26 cellular contexts compared by ENCODE assay signal in the genomic region with DNA sequence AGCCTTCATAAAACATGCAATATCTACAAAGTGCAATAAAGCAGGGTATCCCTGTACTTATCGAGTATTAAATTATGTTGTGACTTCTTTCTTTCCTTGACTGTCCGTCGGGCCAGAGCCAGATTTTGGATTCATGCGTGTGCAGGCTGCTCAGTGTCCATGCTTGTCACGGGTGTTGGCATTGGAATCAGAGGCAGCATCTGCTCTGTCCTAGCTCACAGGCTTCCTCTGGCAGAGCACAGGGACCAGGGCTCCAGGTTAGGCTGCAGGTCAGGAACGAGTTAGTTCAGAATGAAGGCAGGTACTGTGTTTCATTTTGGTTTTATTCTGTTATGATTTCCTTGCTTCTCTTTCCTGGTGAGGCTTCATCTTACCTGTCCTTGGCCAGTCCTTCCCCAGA.
"Had no signal": no experiment of that assay in that cellular context is flagged by ENCODE, and none has a peak within 500 bp of the region (broad histone marks: within the 10 kb centered on the region; RNA-seq: fewer than 3 reads in every experiment).

No MANE protein-coding gene starts in this region.

- H3K4me1 ChIP-seq: transverse colon, uterus, vagina had no signal

- H3K27me3 Mint-ChIP-seq: stimulated activated memory B cell treated with anti-CD40 and anti-IgM and Interleukin-4, amounts not matched to agents 10 μg/mL and 1 μg/mL and 100 μg/mL, for 72 hours had no signal

- H3K27ac Mint-ChIP-seq: stimulated activated effector memory CD8-positive, alpha-beta T cell treated with anti-CD3 and anti-CD28 coated beads, Interleukin-12 subunit alpha, Interleukin-12 subunit beta, amount 100 ng/mL, for 72 hours; stimulated activated memory B cell treated with anti-CD40 and anti-IgM and Interleukin-4, amounts not matched to agents 10 μg/mL and 1 μg/mL and 100 μg/mL, for 72 hours; stimulated activated naive B cell treated with anti-CD40 and anti-IgM and Interleukin-4, amounts not matched to agents 10 μg/mL and 1 μg/mL and 100 μg/mL, for 72 hours; stimulated activated naive CD8-positive, alpha-beta T cell treated with anti-CD3 and anti-CD28 coated beads, Interleukin-15, amount 100 ng/mL, for 72 hours; stimulated activated naive CD8-positive, alpha-beta T cell treated with anti-CD3 and anti-CD28 coated beads, Interleukin-15, Interleukin-2, amounts not matched to agents 100 ng/mL and 50 ng/mL, for 24 hours had no signal

- H3K36me3 ChIP-seq: stomach, suprapubic skin, thoracic aorta, thyroid gland, tibial artery, tibial nerve, transverse colon, upper lobe of left lung, upper lobe of right lung, uterus, vagina had no signal

- H3K9me3 ChIP-seq: testis, thyroid gland, upper lobe of right lung, vagina had no signal

- H3K4me3 ChIP-seq: stomach, suprapubic skin, testis, thoracic aorta, thyroid gland, tibial artery, tibial nerve, transverse colon, upper lobe of left lung, upper lobe of right lung, uterus, vagina had no signal

- H3K4me1 Mint-ChIP-seq: stimulated activated memory B cell treated with anti-CD40 and anti-IgM and Interleukin-4, amounts not matched to agents 10 μg/mL and 1 μg/mL and 100 μg/mL, for 72 hours had no signal

- H3K4me3 Mint-ChIP-seq: stimulated activated effector memory CD8-positive, alpha-beta T cell treated with anti-CD3 and anti-CD28 coated beads, Interleukin-12 subunit alpha, Interleukin-12 subunit beta, amount 100 ng/mL, for 72 hours; stimulated activated memory B cell treated with anti-CD40 and anti-IgM and Interleukin-4, amounts not matched to agents 10 μg/mL and 1 μg/mL and 100 μg/mL, for 72 hours; stimulated activated naive B cell treated with anti-CD40 and anti-IgM and Interleukin-4, amounts not matched to agents 10 μg/mL and 1 μg/mL and 100 μg/mL, for 72 hours; stimulated activated naive CD8-positive, alpha-beta T cell treated with anti-CD3 and anti-CD28 coated beads, Interleukin-15, amount 100 ng/mL, for 72 hours; stimulated activated naive CD8-positive, alpha-beta T cell treated with anti-CD3 and anti-CD28 coated beads, Interleukin-15, Interleukin-2, amounts not matched to agents 100 ng/mL and 50 ng/mL, for 24 hours had no signal

- H3K27ac ChIP-seq: stomach, suprapubic skin, testis, thoracic aorta, thyroid gland, tibial artery, tibial nerve, transverse colon, upper lobe of left lung, upper lobe of right lung, uterus, vagina had no signal

- DNase-seq: stimulated activated CD4-positive, alpha-beta T cell treated with anti-CD3 and anti-CD28 coated beads, Interleukin-2, amount 100 ng/mL, for 48 hours; stimulated activated CD4-positive, alpha-beta T cell treated with anti-CD3 and anti-CD28 coated beads, Interleukin-4, amount 100 ng/mL, for 1 hour; stimulated activated CD4-positive, alpha-beta T cell treated with anti-CD3 and anti-CD28 coated beads, Interleukin-4, amount 100 ng/mL, for 24 hours; stimulated activated CD4-positive, alpha-beta T cell treated with anti-CD3 and anti-CD28 coated beads, Interleukin-4, amount 100 ng/mL, for 4 hours; stimulated activated CD8-positive, alpha-beta memory T cell treated with anti-CD3 and anti-CD28 coated beads, Interleukin-4, amount 100 ng/mL, for 48 hours; stimulated activated naive B cell treated with anti-CD40 and anti-IgM and Interleukin-4, amounts not matched to agents 10 μg/mL and 1 μg/mL and 100 μg/mL, for 72 hours; stimulated activated naive CD4-positive, alpha-beta T cell; stimulated activated naive CD4-positive, alpha-beta T cell treated with Interleukin-2 at 50 U/mL for 16 hours; stimulated activated naive CD8-positive, alpha-beta T cell treated with anti-CD3 and anti-CD28 coated beads, Interleukin-15, amount 100 ng/mL, for 72 hours; stimulated activated naive CD8-positive, alpha-beta T cell treated with anti-CD3 and anti-CD28 coated beads, Interleukin-15, Interleukin-2, amounts not matched to agents 100 U/mL and 50 U/mL, for 24 hours; stomach; testis; thyroid gland; tibial artery; transverse colon; trophoblast cell; upper lobe of left lung; upper lobe of right lung; uterus had no signal
